In genomic region chr2:210663574-210663973, GRCh38 we compare ENCODE assay signal across 9 cellular contexts.
A peak's percentile ranks its signal among the peaks of the same experiment; 100 is the strongest.
DNase-seq lines count a peak whose midpoint lies in the region; ATAC-seq and TF ChIP-seq lines count a peak whose summit lies in the region.
"Had no signal": no experiment of that assay in that cellular context is flagged by ENCODE, and none has a peak within 500 bp of the region (broad histone marks: within the 10 kb centered on the region; RNA-seq: fewer than 3 reads in every experiment).

No MANE protein-coding gene starts in this region.

- peaks cover 11% of the 10 kb centered on the region for H3K9me3 Mint-ChIP-seq in nephron

- H3K27me3 Mint-ChIP-seq in nephron (ENCODE audit: low read depth) = no peaks in the 10 kb centered on the region

- peaks cover 14% of the 10 kb centered on the region for H3K4me1 Mint-ChIP-seq in nephron

- peaks cover 44% of the 10 kb centered on the region for H3K36me3 Mint-ChIP-seq in nephron (ENCODE audit: low read depth)

- DNase-seq in ELR (ENCODE audit: low read depth) (peak; percentile 47), NCI-H146 treated with DMSO at 0.1 percent for 48 hours (lab: John Stamatoyannopoulos, UW; ENCODE audit: unreplicated experiment) (peak; percentile 18), T47D (ENCODE audit: low read depth in 1 of 2, low spot score in 1 of 2) (peak; percentile 26 to 67), NCI-H510A (lab: John Stamatoyannopoulos, UW) (no peak)
- no peak for DNase-seq in stimulated activated CD4-positive, alpha-beta T cell treated with anti-CD3 and anti-CD28 coated beads, Interleukin-4, amount 100 ng/mL, for 1 hour

- ATAC-seq in GM21423 (IDR thresholded peaks at IDR 0.05; ENCODE audit: unreplicated experiment) (no peak), HG02642 (IDR thresholded peaks at IDR 0.05; ENCODE audit: poor library complexity, unreplicated experiment) (no peak)

- peak overlapping the region in 2 of 3 experiments; percentile 59 to 73 for H3K27ac Mint-ChIP-seq in nephron
- H3K27ac Mint-ChIP-seq: T-helper 1 cell treated with Interleukin-12 subunit alpha and Interleukin-12 subunit beta and Interleukin-4 antibody, amounts not matched to agents 30 μg/mL and 1 μg/mL, for 36 hours had no signal

- in situ Hi-C loops in T47D (cut with HindIII; ENCODE audit: low pct_unique_long_range_greater_than_20kb, low sequenced_read_pairs) = no loop called here

- H3K4me3 Mint-ChIP-seq in nephron = no peak overlapping the region
- H3K4me3 Mint-ChIP-seq: T-helper 1 cell treated with Interleukin-12 subunit alpha and Interleukin-12 subunit beta and Interleukin-4 antibody, amounts not matched to agents 30 μg/mL and 1 μg/mL, for 36 hours had no signal

- peak; percentile 33 to 53 (median 38) for TF ChIP-seq CTCF in nephron (IDR thresholded peaks at IDR 0.05; ENCODE audit: unreplicated experiment in 3 of 3)

Comparison
In these comparisons a context has a peak if more than half of its experiments do, and no peak if none do; other contexts are left out.
1. DNase-seq: peak in ELR (single experiment), NCI-H146 treated with DMSO at 0.1 percent for 48 hours (single experiment) and T47D (2 of 2); none in stimulated activated CD4-positive, alpha-beta T cell treated with anti-CD3 and anti-CD28 coated beads, Interleukin-4, amount 100 ng/mL, for 1 hour (single experiment) and NCI-H510A (single experiment).